ENCODE assay signal across 8 cellular contexts in genomic region chr11:9759519-9760179, GRCh38.
DNase-seq lines count a peak whose midpoint lies in the region; ATAC-seq and TF ChIP-seq lines count a peak whose summit lies in the region.

No MANE protein-coding gene starts in this region.

- ATAC-seq in HG02763 (IDR thresholded peaks at IDR 0.05; ENCODE audit: unreplicated experiment) = peak; percentile 35

- no peak overlapping the region for H3K23ac ChIP-seq in mesenchymal stem cell (ENCODE audit: low read length in 2 of 2)

- DNase-seq in GM10248 (ENCODE audit: extremely low spot score) (peak; percentile 67), NCI-H446 treated with DMSO at 0.1 percent for 48 hours (lab: John Stamatoyannopoulos, UW) (peak; percentile 95), dermis microvascular lymphatic vessel endothelial cell (ENCODE audit: low read depth in 2 of 2) (peak; percentile 97 to 100), mesenchymal stem cell (peak; percentile 99), cerebellum (ENCODE audit: low spot score) (no peak)
- peak; percentile 91 to 95 for DNase-seq in activated CD4-positive, alpha-beta T cell treated with anti-CD3 and anti-CD28 coated beads, Interleukin-2, amount 50 U/mL, for 4 hours
- DNase-seq in stimulated activated CD8-positive, alpha-beta memory T cell treated with anti-CD3 and anti-CD28 coated beads, Interleukin-15, amount 100 ng/mL, for 48 hours (ENCODE audit: low read depth in 2 of 2) = peak; percentile 87 to 93

- peak overlapping the region in 1 of 2 experiments; percentile 87 for H3K14ac ChIP-seq in mesenchymal stem cell (ENCODE audit: low read length in 2 of 2)

- H3K79me1 ChIP-seq in mesenchymal stem cell (replicated peaks; ENCODE audit: low read length, poor library complexity, severe bottlenecking) = peaks cover 5% of the 10 kb centered on the region

- H3K9me3 ChIP-seq in mesenchymal stem cell (ENCODE audit: control insufficient read depth, low read length) = no peaks in the 10 kb centered on the region

- H3K18ac ChIP-seq in mesenchymal stem cell (ENCODE audit: low read depth in 1 of 2, low read length in 2 of 2) = peak overlapping the region; percentile 93 to 99

- H3K9ac ChIP-seq in mesenchymal stem cell (ENCODE audit: low read length) = peak overlapping the region; percentile 96

- H4K8ac ChIP-seq in mesenchymal stem cell (ENCODE audit: low read length) = peak overlapping the region; percentile 93

- H3K36me3 ChIP-seq in mesenchymal stem cell (ENCODE audit: control insufficient read depth in 1 of 2, insufficient read depth in 2 of 2, low read depth in 1 of 2, low read length in 2 of 2) = peaks cover 0 to under 1% of the 10 kb centered on the region in 2 experiments

- no peaks in the 10 kb centered on the region for H3K27me3 ChIP-seq in mesenchymal stem cell (ENCODE audit: control insufficient read depth in 1 of 2, insufficient read depth in 1 of 2, low read length in 2 of 2)

- peak overlapping the region; percentile 97 for H2BK120ac ChIP-seq in mesenchymal stem cell (ENCODE audit: low read depth, low read length)

- H2BK12ac ChIP-seq in mesenchymal stem cell (ENCODE audit: low read length in 2 of 2) = peak overlapping the region; percentile 97 to 99

- H3K4ac ChIP-seq in mesenchymal stem cell (ENCODE audit: low read depth in 1 of 2, low read length in 2 of 2) = peak overlapping the region; percentile 90 to 96

- H3K4me1 ChIP-seq in mesenchymal stem cell (ENCODE audit: control insufficient read depth, insufficient read depth, low read depth, low read length) = peaks cover 53% of the 10 kb centered on the region

- no peak overlapping the region for H2BK15ac ChIP-seq in mesenchymal stem cell (ENCODE audit: low read depth, poor library complexity, severe bottlenecking)

- POLR2A ChIA-PET in GM10248 (lab: Yijun Ruan, JAX) = no interaction called here

- WGBS in mesenchymal stem cell = under 1% methylated on average over 8 of the region's 9 CpGs

- no peak overlapping the region for H2AFZ ChIP-seq in mesenchymal stem cell (ENCODE audit: low read depth, low read length)

- H2AK5ac ChIP-seq in mesenchymal stem cell (ENCODE audit: low read length, severe bottlenecking) = peak overlapping the region; percentile 89

- peak overlapping the region; percentile 100 for H4K91ac ChIP-seq in mesenchymal stem cell (ENCODE audit: low read length)

- H2BK5ac ChIP-seq in mesenchymal stem cell (ENCODE audit: low read depth, low read length, poor library complexity, severe bottlenecking) = peak overlapping the region; percentile 100

- H3K27ac ChIP-seq in mesenchymal stem cell (ENCODE audit: low read length, poor library complexity, severe bottlenecking) = peak overlapping the region; percentile 98

- no peak overlapping the region for H3K4me2 ChIP-seq in mesenchymal stem cell (ENCODE audit: low read length, poor library complexity, severe bottlenecking)

- no peak for TF ChIP-seq CTCF in GM10248 (IDR thresholded peaks at IDR 0.05; ENCODE audit: control extremely low read depth, extremely low read depth, low read depth, missing control alignments)

- CTCF ChIA-PET in GM10248 (lab: Yijun Ruan, JAX) = interaction anchor here (0.9 to 4.1 kb wide), 18 partner anchors 11 to 607 kb away, joined by 3 to 32 read pairs (median 4); no protein-coding TSS in a partner anchor

- H3K4me3 ChIP-seq in mesenchymal stem cell (ENCODE audit: insufficient read depth in 1 of 2, low read depth in 1 of 2, low read length in 2 of 2) = peak overlapping the region in 1 of 2 experiments; percentile 77
